ENCODE assay signal across 24 cellular contexts in the genomic region with DNA sequence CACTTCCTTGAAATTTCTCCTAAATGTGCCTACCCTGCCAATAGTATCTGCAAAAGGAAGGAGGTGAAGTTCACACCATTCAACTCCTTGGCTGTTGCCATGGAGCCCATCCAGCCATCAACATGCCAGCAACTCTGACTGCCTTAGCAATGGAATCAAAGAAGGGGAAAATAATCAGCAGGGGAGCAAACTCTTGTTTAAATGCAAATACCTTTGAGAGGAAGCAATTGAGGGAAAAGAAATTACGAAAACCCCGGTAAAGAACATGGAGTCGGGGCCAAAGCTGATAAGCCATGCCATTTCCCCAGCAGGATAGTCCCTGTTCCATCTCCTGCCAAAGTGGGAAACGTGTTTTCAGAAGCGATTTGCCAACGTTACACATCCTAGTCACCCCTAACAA.
"Had no signal": no experiment of that assay in that cellular context is flagged by ENCODE, and none has a peak within 500 bp of the region (broad histone marks: within the 10 kb centered on the region; RNA-seq: fewer than 3 reads in every experiment).

No MANE protein-coding gene starts in this region.

- H3K9me3 Mint-ChIP-seq: memory B cell; naive thymus-derived CD8-positive, alpha-beta T cell; stimulated activated naive B cell treated with anti-CD40 and anti-IgM and Interleukin-4, amounts not matched to agents 10 μg/mL and 1 μg/mL and 100 μg/mL, for 72 hours had no signal

- H3K9me3 ChIP-seq: body of pancreas, colonic mucosa, right atrium auricular region, tibial nerve, vagina had no signal

- ATAC-seq: activated CD8-positive, alpha-beta T cell treated with anti-CD3 and anti-CD28 coated beads, Interleukin-2, amount 10 ng/mL, durations not matched to agents 7 days and 5 days; body of pancreas; left ventricle myocardium superior; naive thymus-derived CD8-positive, alpha-beta T cell; stimulated activated naive B cell treated with anti-CD40 and anti-IgM and Interleukin-4, amounts not matched to agents 10 μg/mL and 1 μg/mL and 100 μg/mL, for 72 hours had no signal

- H3K4me3 ChIP-seq: body of pancreas, colonic mucosa, right atrium auricular region, skin epidermis, tibial nerve, vagina had no signal

- H3K36me3 ChIP-seq: colonic mucosa, right atrium auricular region, tibial nerve, vagina had no signal

- H3K36me3 Mint-ChIP-seq: activated naive CD8-positive, alpha-beta T cell; memory B cell; stimulated activated naive B cell treated with anti-CD40 and anti-IgM and Interleukin-4, amounts not matched to agents 10 μg/mL and 1 μg/mL and 100 μg/mL, for 72 hours had no signal

- H3K27me3 ChIP-seq: body of pancreas, colonic mucosa, right atrium auricular region, tibial nerve, vagina had no signal

- DNase-seq: activated CD4-positive, alpha-beta T cell treated with anti-CD3 and anti-CD28 coated beads for 4 hours; activated CD8-positive, alpha-beta memory T cell treated with anti-CD3 and anti-CD28 coated beads, Interleukin-2, amount 50 U/mL, for 4 hours; activated CD8-positive, alpha-beta T cell treated with anti-CD3 and anti-CD28 coated beads, Interleukin-2, amount 10 ng/mL, durations not matched to agents 7 days and 5 days; activated gamma-delta T cell; activated T-cell treated with anti-CD3 and anti-CD28 coated beads, Interleukin-2, amount 50 U/mL, for 48 hours; amniotic stem cell; body of pancreas; central memory CD4-positive, alpha-beta T cell; colonic mucosa; effector CD4-positive, alpha-beta T cell; foreskin fibroblast; left ventricle myocardium superior; naive thymus-derived CD8-positive, alpha-beta T cell; stimulated activated CD4-positive, alpha-beta T cell treated with anti-CD3 and anti-CD28 coated beads, Interleukin-15, amount 100 ng/mL, for 24 hours; stimulated activated CD4-positive, alpha-beta T cell treated with anti-CD3 and anti-CD28 coated beads, Interleukin-4, amount 100 ng/mL, for 1 hour; stimulated activated naive B cell treated with anti-CD40 and anti-IgM and Interleukin-4, amounts not matched to agents 10 μg/mL and 1 μg/mL and 100 μg/mL, for 72 hours; T-helper 2 cell had no signal

- H3K27ac ChIP-seq: body of pancreas, colonic mucosa, right atrium auricular region, skin epidermis, tibial nerve, vagina had no signal

- H3K4me1 ChIP-seq: body of pancreas, colonic mucosa, tibial nerve, vagina had no signal

- H3K27ac Mint-ChIP-seq: activated CD8-positive, alpha-beta T cell treated with anti-CD3 and anti-CD28 coated beads, Interleukin-2, amount 10 ng/mL, durations not matched to agents 7 days and 5 days; activated naive CD8-positive, alpha-beta T cell; memory B cell; naive thymus-derived CD8-positive, alpha-beta T cell; progenitor cell of endocrine pancreas; stimulated activated naive B cell treated with anti-CD40 and anti-IgM and Interleukin-4, amounts not matched to agents 10 μg/mL and 1 μg/mL and 100 μg/mL, for 72 hours had no signal
